In genomic region chr16:3677994-3678393, GRCh38 we compare ENCODE assay signal across 24 cellular contexts.
"Had no signal": no experiment of that assay in that cellular context is flagged by ENCODE, and none has a peak within 500 bp of the region (broad histone marks: within the 10 kb centered on the region; RNA-seq: fewer than 3 reads in every experiment).

No MANE protein-coding gene starts in this region.

- H3K4me1 ChIP-seq: breast epithelium, Peyer's patch, SJSA1 had no signal

- H3K27ac ChIP-seq: breast epithelium, Peyer's patch, SJSA1 had no signal

- H3K4me3 ChIP-seq: breast epithelium, Peyer's patch, SJSA1 had no signal

- H3K9me3 ChIP-seq: breast epithelium, Peyer's patch, SJSA1 had no signal

- DNase-seq: activated CD4-positive, alpha-beta T cell treated with anti-CD3 and anti-CD28 coated beads for 4 hours; activated CD8-positive, alpha-beta memory T cell treated with anti-CD3 and anti-CD28 coated beads, Interleukin-2, amount 50 U/mL, for 48 hours; activated CD8-positive, alpha-beta T cell treated with anti-CD3 and anti-CD28 coated beads for 36 hours; activated naive CD4-positive, alpha-beta T cell; activated T-cell treated with anti-CD3 and anti-CD28 coated beads, Interleukin-2, amount 50 U/mL, for 1 hour; caudate nucleus; Karpas-422; NCI-H1048; NCI-H146; NCI-H187 treated with DMSO at 0.1 percent for 48 hours; NCI-H2081 treated with DMSO at 0.1 percent for 48 hours; NCI-H2171; NCI-H2227 treated with DMSO at 0.1 percent for 48 hours; NCI-H446 treated with DMSO at 0.1 percent for 48 hours; NCI-H524 treated with DMSO at 0.1 percent for 48 hours; NCI-H82; OCI-M1; SHP77; SW 1271 had no signal

- H3K36me3 ChIP-seq: breast epithelium had no signal

- H3K27me3 ChIP-seq: breast epithelium, Peyer's patch, SJSA1 had no signal

- ATAC-seq: activated CD4-positive, CD25-positive, alpha-beta regulatory T cell treated with anti-CD3 and anti-CD28 coated beads, Interleukin-2, amount 50 U/mL, for 24 hours; activated CD8-positive, alpha-beta T cell treated with anti-CD3 and anti-CD28 coated beads for 36 hours; SK-N-SH treated with all-trans-retinoic acid at 6 μM for 48 hours had no signal
